Comparison of ENCODE assay signal across 19 cellular contexts in genomic region chr2:95578529-95578928, GRCh38. TPM values are rescaled to one million over a fixed set of nuclear protein-coding genes. Genes with fewer than 3 reads are reported as not detected.
DNase-seq lines count a peak whose midpoint lies in the region; ATAC-seq and TF ChIP-seq lines count a peak whose summit lies in the region.
"Had no signal": no experiment of that assay in that cellular context is flagged by ENCODE, and none has a peak within 500 bp of the region (broad histone marks: within the 10 kb centered on the region; RNA-seq: fewer than 3 reads in every experiment).

No MANE protein-coding gene starts in this region.

- TF ChIP-seq CTCF in nephron progenitor cell (IDR thresholded peaks at IDR 0.05) (no peak), type B pancreatic cell (conservative IDR thresholded peaks at IDR 0.05) (no peak)

- peaks cover 20% of the 10 kb centered on the region for H3K4me1 Mint-ChIP-seq in nephron progenitor cell
- H3K4me1 Mint-ChIP-seq in type B pancreatic cell (ENCODE audit: unreplicated experiment): no peaks in the 10 kb centered on the region
- H3K4me1 Mint-ChIP-seq: CD8-positive, alpha-beta memory T cell had no signal

- no peak overlapping the region for H3K27ac Mint-ChIP-seq in nephron progenitor cell
- no peak overlapping the region for H3K27ac Mint-ChIP-seq in type B pancreatic cell
- H3K27ac Mint-ChIP-seq: CD8-positive, alpha-beta memory T cell; HFFc6; IgD-negative memory B cell had no signal

- H3K27me3 Mint-ChIP-seq in nephron progenitor cell (ENCODE audit: low read depth, poor library complexity): no peaks in the 10 kb centered on the region
- H3K27me3 Mint-ChIP-seq in type B pancreatic cell: peaks cover 3% of the 10 kb centered on the region

- peak; percentile 2 for DNase-seq in NCI-H2171 treated with DMSO at 0.1 percent for 48 hours (lab: John Stamatoyannopoulos, UW)
- no peak for DNase-seq in NCI-H2171 (lab: John Stamatoyannopoulos, UW)
- DNase-seq in iPS-NIHi7 (ENCODE audit: extremely low spot score): peak; percentile 19
- peak; percentile 7 for DNase-seq in nephron progenitor cell
- no peak for DNase-seq in type B pancreatic cell (ENCODE audit: extremely low spot score, unreplicated experiment)
- DNase-seq in AG20443 (ENCODE audit: low spot score): no peak
- DNase-seq: AML-193; Caco-2; CD8-positive, alpha-beta memory T cell; DMS53; GF-D8; GOT3; HFFc6; KG1 had no signal

- ATAC-seq in activated CD4-positive, CD25-positive, alpha-beta regulatory T cell treated with anti-CD3 and anti-CD28 coated beads, Interleukin-2, amount 50 U/mL, for 24 hours: no peak
- ATAC-seq in HG03039 (IDR thresholded peaks at IDR 0.05; ENCODE audit: unreplicated experiment): no peak

- H3K36me3 Mint-ChIP-seq in nephron progenitor cell (ENCODE audit: low read depth) (no peaks in the 10 kb centered on the region), type B pancreatic cell (no peaks in the 10 kb centered on the region)
- H3K36me3 Mint-ChIP-seq: CD8-positive, alpha-beta memory T cell; IgD-negative memory B cell had no signal

- H3K9me3 Mint-ChIP-seq in nephron progenitor cell: peaks cover 14% of the 10 kb centered on the region
- no peaks in the 10 kb centered on the region for H3K9me3 Mint-ChIP-seq in type B pancreatic cell
- H3K9me3 Mint-ChIP-seq: HFFc6, IgD-negative memory B cell had no signal

- H3K4me3 Mint-ChIP-seq in nephron progenitor cell (peak overlapping the region; percentile 34), type B pancreatic cell (no peak overlapping the region)
- H3K4me3 Mint-ChIP-seq: CD8-positive, alpha-beta memory T cell; HFFc6; IgD-negative memory B cell had no signal

RNA-seq across cellular contexts. Expression of gene TRIM43, which starts 13.3 kb away (rescaled TPM):
- total RNA-seq in type B pancreatic cell (ENCODE audit: low replicate concordance): not detected in 2 replicates
- total RNA-seq: A673; Caco-2; CD8-positive, alpha-beta memory T cell; HFFc6; HT1080 had no signal

Comparison
In these comparisons a context has a peak if more than half of its experiments do, and no peak if none do; other contexts are left out.
1. DNase-seq: peak in NCI-H2171 treated with DMSO at 0.1 percent for 48 hours (single experiment), iPS-NIHi7 (single experiment) and nephron progenitor cell (single experiment); none in NCI-H2171 (single experiment), type B pancreatic cell (single experiment) and AG20443 (single experiment).